Comparison of ENCODE assay signal across 21 cellular contexts in the genomic region with DNA sequence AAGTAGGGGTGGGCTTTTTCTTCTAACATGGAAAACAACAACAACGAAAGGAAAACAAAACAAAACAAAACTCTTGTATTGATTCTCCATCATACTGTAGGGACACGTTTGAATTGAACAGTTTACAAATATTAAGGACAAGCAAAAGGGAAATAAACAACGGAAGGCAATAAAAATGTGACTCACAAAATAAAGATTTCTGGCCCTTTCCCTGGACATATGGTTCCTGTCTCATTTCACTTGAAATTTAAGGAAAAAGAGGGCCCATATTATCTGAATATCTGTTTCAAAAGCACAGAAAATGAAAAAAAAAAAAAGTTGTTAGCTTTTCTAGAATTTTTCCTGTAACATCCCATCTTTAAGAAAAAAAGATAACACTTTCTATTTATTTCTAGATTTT.
"Had no signal": no experiment of that assay in that cellular context is flagged by ENCODE, and none has a peak within 500 bp of the region (broad histone marks: within the 10 kb centered on the region; RNA-seq: fewer than 3 reads in every experiment).

No MANE protein-coding gene starts in this region.

- DNase-seq: activated CD4-positive, alpha-beta T cell treated with anti-CD3 and anti-CD28 coated beads, Interleukin-2, amount 50 U/mL, for 1 hour; activated CD4-positive, CD25-positive, alpha-beta regulatory T cell treated with anti-CD3 and anti-CD28 coated beads, Interleukin-2, amount 50 U/mL, for 72 hours; activated naive CD4-positive, alpha-beta T cell treated with Interleukin-2 at 50 U/mL for 16 hours; activated T-cell treated with anti-CD3 and anti-CD28 coated beads for 4 hours; aorta; colonic mucosa; hippocampal formation; left cardiac atrium; mesendoderm; natural killer cell; sigmoid colon; spleen; stimulated activated CD4-positive, alpha-beta T cell treated with anti-CD3 and anti-CD28 coated beads, Interleukin-4, amount 100 ng/mL, for 4 hours; T-helper 2 cell; upper lobe of left lung had no signal

- H3K4me1 ChIP-seq: colonic mucosa had no signal

- H3K36me3 Mint-ChIP-seq: natural killer cell; stimulated activated memory B cell treated with anti-CD40 and anti-IgM and Interleukin-4, amounts not matched to agents 10 μg/mL and 1 μg/mL and 100 μg/mL, for 72 hours had no signal

- H3K27me3 ChIP-seq: colonic mucosa, sigmoid colon, spleen, upper lobe of left lung had no signal

- H3K9me3 ChIP-seq: colonic mucosa, sigmoid colon, spleen, thoracic aorta, upper lobe of left lung had no signal

- H3K27me3 Mint-ChIP-seq: activated T-helper 17 cell treated with anti-CD3 and anti-CD28 coated beads, Interleukin-2, amount 50 U/mL, for 72 hours; central memory CD8-positive, alpha-beta T cell; stimulated activated memory B cell treated with anti-CD40 and anti-IgM and Interleukin-4, amounts not matched to agents 10 μg/mL and 1 μg/mL and 100 μg/mL, for 72 hours had no signal

- H3K27ac Mint-ChIP-seq: activated T-helper 17 cell treated with anti-CD3 and anti-CD28 coated beads, Interleukin-2, amount 50 U/mL, for 72 hours; natural killer cell; stimulated activated memory B cell treated with anti-CD40 and anti-IgM and Interleukin-4, amounts not matched to agents 10 μg/mL and 1 μg/mL and 100 μg/mL, for 72 hours had no signal

- H3K27ac ChIP-seq: colonic mucosa, sigmoid colon, spleen, thoracic aorta, upper lobe of left lung, VCaP had no signal

- H3K36me3 ChIP-seq: colonic mucosa, sigmoid colon, spleen, thoracic aorta, upper lobe of left lung had no signal

- H3K4me3 ChIP-seq: colonic mucosa, sigmoid colon, spleen, thoracic aorta, upper lobe of left lung had no signal

- H3K9me3 Mint-ChIP-seq: activated T-helper 17 cell treated with anti-CD3 and anti-CD28 coated beads, Interleukin-2, amount 50 U/mL, for 72 hours; central memory CD8-positive, alpha-beta T cell; natural killer cell; stimulated activated memory B cell treated with anti-CD40 and anti-IgM and Interleukin-4, amounts not matched to agents 10 μg/mL and 1 μg/mL and 100 μg/mL, for 72 hours had no signal

- FAIRE-seq: islet of Langerhans had no signal

- H3K4me3 Mint-ChIP-seq: activated T-helper 17 cell treated with anti-CD3 and anti-CD28 coated beads, Interleukin-2, amount 50 U/mL, for 72 hours; central memory CD8-positive, alpha-beta T cell; natural killer cell; stimulated activated memory B cell treated with anti-CD40 and anti-IgM and Interleukin-4, amounts not matched to agents 10 μg/mL and 1 μg/mL and 100 μg/mL, for 72 hours had no signal

- ATAC-seq: activated T-helper 17 cell treated with anti-CD3 and anti-CD28 coated beads, Interleukin-2, amount 50 U/mL, for 72 hours; left cardiac atrium; natural killer cell; stimulated activated memory B cell treated with anti-CD40 and anti-IgM and Interleukin-4, amounts not matched to agents 10 μg/mL and 1 μg/mL and 100 μg/mL, for 72 hours had no signal
